ENCODE assay signal across 29 cellular contexts in genomic region chr4:149555146-149555545, GRCh38.
DNase-seq lines count a peak whose midpoint lies in the region; ATAC-seq, FAIRE-seq and TF ChIP-seq lines count a peak whose summit lies in the region.
"Had no signal": no experiment of that assay in that cellular context is flagged by ENCODE, and none has a peak within 500 bp of the region (broad histone marks: within the 10 kb centered on the region; RNA-seq: fewer than 3 reads in every experiment).

No MANE protein-coding gene starts in this region.

- H3K4me1 ChIP-seq in astrocyte (ENCODE audit: insufficient read depth, low read length) (no peaks in the 10 kb centered on the region), foreskin keratinocyte (no peaks in the 10 kb centered on the region), suprapubic skin (no peaks in the 10 kb centered on the region), uterus (no peaks in the 10 kb centered on the region)
- H3K4me1 ChIP-seq: sigmoid colon had no signal

- H3K9me3 Mint-ChIP-seq in astrocyte (ENCODE audit: unreplicated experiment): peaks cover 2% of the 10 kb centered on the region
- H3K9me3 Mint-ChIP-seq: activated CD4-positive, alpha-beta memory T cell treated with anti-CD3 and anti-CD28 coated beads for 36 hours; activated naive CD4-positive, alpha-beta T cell treated with anti-CD3 and anti-CD28 coated beads for 36 hours; activated T-helper 1 cell treated with anti-CD3 and anti-CD28 coated beads, Interleukin-12 subunit alpha, Interleukin-12 subunit beta, Interleukin-2, Interleukin-4 antibody, amounts not matched to agents 30 ng/mL and 10 ng/mL and 1 ng/mL, durations not matched to agents 14 hours and 24 hours and 36 hours had no signal

- H3K36me3 ChIP-seq in astrocyte (ENCODE audit: insufficient read depth, low read length): no peaks in the 10 kb centered on the region
- no peaks in the 10 kb centered on the region for H3K36me3 ChIP-seq in suprapubic skin
- H3K36me3 ChIP-seq in uterus: no peaks in the 10 kb centered on the region
- H3K36me3 ChIP-seq: sigmoid colon, thoracic aorta had no signal

- no peak overlapping the region for H3K4me2 ChIP-seq in astrocyte (ENCODE audit: low read length)

- H3K36me3 Mint-ChIP-seq in astrocyte (ENCODE audit: low read depth, unreplicated experiment): peaks cover 3% of the 10 kb centered on the region
- H3K36me3 Mint-ChIP-seq: activated CD4-positive, alpha-beta memory T cell treated with anti-CD3 and anti-CD28 coated beads for 36 hours had no signal

- H3K27ac ChIP-seq in astrocyte (ENCODE audit: low read depth, low read length) (no peak overlapping the region), foreskin keratinocyte (no peak overlapping the region), suprapubic skin (no peak overlapping the region), uterus (no peak overlapping the region)
- H3K27ac ChIP-seq: dorsolateral prefrontal cortex, GM23248, sigmoid colon, thoracic aorta had no signal

- 37% methylated on average over 1 of the region's 1 CpG for WGBS in suprapubic skin

- H3K27me3 ChIP-seq in astrocyte (ENCODE audit: insufficient read depth, low read length): no peaks in the 10 kb centered on the region
- no peaks in the 10 kb centered on the region for H3K27me3 ChIP-seq in foreskin keratinocyte
- H3K27me3 ChIP-seq in suprapubic skin: no peaks in the 10 kb centered on the region
- no peaks in the 10 kb centered on the region for H3K27me3 ChIP-seq in uterus
- H3K27me3 ChIP-seq: dorsolateral prefrontal cortex, sigmoid colon had no signal

- DNase-seq in M059J (ENCODE audit: low read depth) (peak; percentile 57), astrocyte (ENCODE audit: low read depth) (peak; percentile 67), foreskin keratinocyte (peak; percentile 22 to 54), retinal pigment epithelial cell (ENCODE audit: low read depth) (peak; percentile 92), suprapubic skin (ENCODE audit: low spot score in 2 of 2) (no peak), uterus (no peak)
- DNase-seq: activated CD4-positive, alpha-beta memory T cell treated with anti-CD3 and anti-CD28 coated beads for 36 hours; activated CD4-positive, CD25-positive, alpha-beta regulatory T cell; activated CD8-positive, alpha-beta memory T cell treated with anti-CD3 and anti-CD28 coated beads, Interleukin-2, amount 50 U/mL, for 4 hours; activated naive CD4-positive, alpha-beta T cell treated with anti-CD3 and anti-CD28 coated beads for 36 hours; amniotic stem cell; dorsolateral prefrontal cortex; GM23248; IMR-90; left cardiac atrium; NCI-H1092 treated with DMSO at 0.1 percent for 48 hours; NCI-H2029; NCI-H526; sigmoid colon; stimulated activated naive CD4-positive, alpha-beta T cell treated with Interleukin-2 at 50 U/mL for 16 hours; SW 1271 had no signal

- no peak overlapping the region for H2AFZ ChIP-seq in astrocyte (ENCODE audit: low read depth, low read length)
- H2AFZ ChIP-seq: GM23248 had no signal

- peaks cover 20% of the 10 kb centered on the region for H3K4me1 Mint-ChIP-seq in astrocyte (ENCODE audit: low read depth, unreplicated experiment)
- H3K4me1 Mint-ChIP-seq: neural crest cell had no signal

- H3K4me3 Mint-ChIP-seq in astrocyte (ENCODE audit: unreplicated experiment): peak overlapping the region; percentile 20
- H3K4me3 Mint-ChIP-seq: activated CD4-positive, alpha-beta memory T cell treated with anti-CD3 and anti-CD28 coated beads for 36 hours; activated naive CD4-positive, alpha-beta T cell treated with anti-CD3 and anti-CD28 coated beads for 36 hours; activated T-helper 1 cell treated with anti-CD3 and anti-CD28 coated beads, Interleukin-12 subunit alpha, Interleukin-12 subunit beta, Interleukin-2, Interleukin-4 antibody, amounts not matched to agents 30 ng/mL and 10 ng/mL and 1 ng/mL, durations not matched to agents 14 hours and 24 hours and 36 hours; neural crest cell had no signal

- H3K9me3 ChIP-seq in astrocyte (ENCODE audit: insufficient read depth, low read depth, low read length) (no peaks in the 10 kb centered on the region), suprapubic skin (no peaks in the 10 kb centered on the region), uterus (no peaks in the 10 kb centered on the region)
- H3K9me3 ChIP-seq: sigmoid colon, thoracic aorta had no signal

- FAIRE-seq in astrocyte (lab: Jason Lieb, UNC): no peak
- FAIRE-seq: D721Med, GM12891 had no signal

- TF ChIP-seq CTCF in astrocyte (IDR thresholded peaks at IDR 0.05; ENCODE audit: insufficient read depth, low read depth, low read length): no peak
- TF ChIP-seq CTCF in foreskin keratinocyte (conservative IDR thresholded peaks at IDR 0.05): no peak
- no peak for TF ChIP-seq CTCF in retinal pigment epithelial cell (conservative IDR thresholded peaks at IDR 0.05; ENCODE audit: low read depth, low read length)
- no peak for TF ChIP-seq CTCF in suprapubic skin (IDR thresholded peaks at IDR 0.05)
- TF ChIP-seq CTCF in uterus (IDR thresholded peaks at IDR 0.05): no peak

- H3K27me3 Mint-ChIP-seq in astrocyte (ENCODE audit: low read depth, unreplicated experiment): no peaks in the 10 kb centered on the region
- H3K27me3 Mint-ChIP-seq: activated CD4-positive, alpha-beta memory T cell treated with anti-CD3 and anti-CD28 coated beads for 36 hours had no signal

- TF ChIP-seq POLR2A in suprapubic skin (IDR thresholded peaks at IDR 0.05): no peak
- TF ChIP-seq POLR2A in uterus (IDR thresholded peaks at IDR 0.05): no peak

- H3K9ac ChIP-seq in astrocyte (ENCODE audit: low read length): no peak overlapping the region
- H3K9ac ChIP-seq: GM23248 had no signal

- no peaks in the 10 kb centered on the region for H4K20me1 ChIP-seq in astrocyte (ENCODE audit: insufficient read depth, low read length)

- TF ChIP-seq EP300 in suprapubic skin (IDR thresholded peaks at IDR 0.05): no peak

- intact Hi-C loops in uterus (cut with DNase I; ENCODE audit: low total_unique reads): no loop called here

- no peaks in the 10 kb centered on the region for H3K79me2 ChIP-seq in astrocyte (ENCODE audit: insufficient read depth, low read length)

- peak overlapping the region; percentile 88 for H3K27ac Mint-ChIP-seq in astrocyte (ENCODE audit: unreplicated experiment)
- H3K27ac Mint-ChIP-seq: activated CD4-positive, alpha-beta memory T cell treated with anti-CD3 and anti-CD28 coated beads for 36 hours; activated naive CD4-positive, alpha-beta T cell treated with anti-CD3 and anti-CD28 coated beads for 36 hours; activated T-helper 1 cell treated with anti-CD3 and anti-CD28 coated beads, Interleukin-12 subunit alpha, Interleukin-12 subunit beta, Interleukin-2, Interleukin-4 antibody, amounts not matched to agents 30 ng/mL and 10 ng/mL and 1 ng/mL, durations not matched to agents 14 hours and 24 hours and 36 hours had no signal

- H3K4me3 ChIP-seq in astrocyte (ENCODE audit: insufficient read depth, low read depth, low read length): no peak overlapping the region
- H3K4me3 ChIP-seq in retinal pigment epithelial cell (ENCODE audit: low read length): no peak overlapping the region
- no peak overlapping the region for H3K4me3 ChIP-seq in suprapubic skin
- no peak overlapping the region for H3K4me3 ChIP-seq in uterus
- H3K4me3 ChIP-seq: dorsolateral prefrontal cortex, GM23248, sigmoid colon, thoracic aorta had no signal

- ATAC-seq in foreskin keratinocyte (peak; percentile 70), HG03025 (IDR thresholded peaks at IDR 0.05; ENCODE audit: low FRiP score, unreplicated experiment) (no peak), HG03571 (IDR thresholded peaks at IDR 0.05; ENCODE audit: unreplicated experiment) (no peak)
- ATAC-seq: left cardiac atrium, Panc1 had no signal

Comparison
In these comparisons a context has a peak if more than half of its experiments do, and no peak if none do; other contexts are left out.
1. DNase-seq: peak in M059J (single experiment), astrocyte (single experiment), foreskin keratinocyte (2 of 2) and retinal pigment epithelial cell (single experiment); none in suprapubic skin (0 of 2) and uterus (0 of 2).